Comparison of ENCODE assay signal across 7 cellular contexts in genomic region chr9:98264510-98264909, GRCh38. TPM values are rescaled to one million over a fixed set of nuclear protein-coding genes. Genes with fewer than 3 reads are reported as not detected.
DNase-seq lines count a peak whose midpoint lies in the region; ATAC-seq and TF ChIP-seq lines count a peak whose summit lies in the region.
"Had no signal": no experiment of that assay in that cellular context is flagged by ENCODE, and none has a peak within 500 bp of the region (broad histone marks: within the 10 kb centered on the region; RNA-seq: fewer than 3 reads in every experiment).

No MANE protein-coding gene starts in this region.

- WGBS in mesendoderm (ENCODE audit: extremely low coverage, insufficient coverage, low lambda C conversion rate): no CpG with 5 or more reads among the region's 2 CpGs

- H3K9ac ChIP-seq in mesendoderm (ENCODE audit: low read length): peak overlapping the region; percentile 51

- H3K27me3 ChIP-seq in mesendoderm (ENCODE audit: insufficient read depth, low read length, poor library complexity) (no peaks in the 10 kb centered on the region), H7 (ENCODE audit: control insufficient read depth, insufficient read depth, low read length) (no peaks in the 10 kb centered on the region)

- no peaks in the 10 kb centered on the region for H3K36me3 ChIP-seq in mesendoderm (ENCODE audit: control insufficient read depth, insufficient read depth, low read length)
- no peaks in the 10 kb centered on the region for H3K36me3 ChIP-seq in H7 (replicated peaks; ENCODE audit: control insufficient read depth, insufficient read depth, low read length)

- H3K56ac ChIP-seq in mesendoderm (ENCODE audit: low read length): peak overlapping the region; percentile 81

- H3K4ac ChIP-seq in mesendoderm (ENCODE audit: low read depth, low read length): peak overlapping the region; percentile 70

- TF ChIP-seq RAD21 in Ishikawa (IDR thresholded peaks at IDR 0.05; ENCODE audit: low read depth): no peak

- no peak overlapping the region for H4K8ac ChIP-seq in mesendoderm (ENCODE audit: low read depth, low read length)

- no peak overlapping the region for H3K23ac ChIP-seq in mesendoderm (ENCODE audit: low read length)

- H3K27ac ChIP-seq in mesendoderm (ENCODE audit: low read depth, low read length): peak overlapping the region; percentile 82

- no peaks in the 10 kb centered on the region for H3K79me1 ChIP-seq in mesendoderm (ENCODE audit: low read length)

- H3K4me2 ChIP-seq in mesendoderm (ENCODE audit: low read length): no peak overlapping the region

- peaks cover 4% of the 10 kb centered on the region for H3K4me1 ChIP-seq in mesendoderm (ENCODE audit: control insufficient read depth, low read depth, low read length)

- peak; percentile 8 for DNase-seq in kidney glomerular epithelial cell (lab: John Stamatoyannopoulos, UW)
- no peak for DNase-seq in mesendoderm
- no peak for DNase-seq in H7
- no peak for DNase-seq in SIG-M5 (lab: John Stamatoyannopoulos, UW)
- DNase-seq: GOT3 had no signal

- no peak overlapping the region for H4K5ac ChIP-seq in mesendoderm (ENCODE audit: low read length)

- ATAC-seq in HG03039 (IDR thresholded peaks at IDR 0.05; ENCODE audit: unreplicated experiment): no peak

- H2BK5ac ChIP-seq in mesendoderm (ENCODE audit: low read length): peak overlapping the region; percentile 74

- H2BK120ac ChIP-seq in mesendoderm (ENCODE audit: low read depth, low read length): peak overlapping the region; percentile 88

- no peaks in the 10 kb centered on the region for H3K79me2 ChIP-seq in mesendoderm (ENCODE audit: control insufficient read depth, insufficient read depth, low read length)

- TF ChIP-seq EP300 in Ishikawa (IDR thresholded peaks at IDR 0.05; ENCODE audit: borderline replicate concordance): peak; percentile 68; the same call in 1 of the 2 replicates

- peak overlapping the region; percentile 34 for H2AK5ac ChIP-seq in mesendoderm (ENCODE audit: low read length)

- H3K4me3 ChIP-seq in mesendoderm (ENCODE audit: low read length): no peak overlapping the region
- no peak overlapping the region for H3K4me3 ChIP-seq in H7 (ENCODE audit: insufficient read depth, low read depth, low read length)

- H3K18ac ChIP-seq in mesendoderm (ENCODE audit: low read length): peak overlapping the region; percentile 95

- peak overlapping the region; percentile 88 for H2BK15ac ChIP-seq in mesendoderm (replicated peaks; ENCODE audit: low read depth)

TF ChIP-seq in Ishikawa, 13 proteins besides CTCF, POLR2A, EP300 and RAD21:
- no peak for TF ChIP-seq ZBTB7A (IDR thresholded peaks at IDR 0.05; ENCODE audit: low read depth)
- no peak for TF ChIP-seq TAF1 (IDR thresholded peaks at IDR 0.05; ENCODE audit: low read depth)
- no peak for TF ChIP-seq EGR1 (IDR thresholded peaks at IDR 0.05)
- 0 out of 2 replicates have a peak, but pooled peaks have one; percentile 33 for TF ChIP-seq TCF12 (IDR thresholded peaks at IDR 0.05; ENCODE audit: low read depth)
- TF ChIP-seq TEAD4 (IDR thresholded peaks at IDR 0.05): peak; percentile 83
- TF ChIP-seq MAX (IDR thresholded peaks at IDR 0.05): peak; percentile 24; the same call in 1 of the 2 replicates
- TF ChIP-seq USF1 (IDR thresholded peaks at IDR 0.05): no peak
- TF ChIP-seq CREB1 (IDR thresholded peaks at IDR 0.05; ENCODE audit: low read depth): no peak
- TF ChIP-seq FOXM1 (IDR thresholded peaks at IDR 0.05; ENCODE audit: borderline replicate concordance, low read depth): 0 out of 2 replicates have a peak, but pooled peaks have one; percentile 46
- 0 out of 2 replicates have a peak, but pooled peaks have one; percentile 36 for TF ChIP-seq YY1 (IDR thresholded peaks at IDR 0.05; ENCODE audit: low read depth)
- TF ChIP-seq REST (IDR thresholded peaks at IDR 0.05; ENCODE audit: low read depth): no peak
- TF ChIP-seq CEBPB (IDR thresholded peaks at IDR 0.05): peak; percentile 22; the same call in 1 of the 2 replicates

RNA-seq across cellular contexts. Expression of gene TBC1D2, which starts 9.1 kb away (rescaled TPM):
- 16.0 TPM for polyA plus RNA-seq in mesendoderm (2013, experiment 1 of 2)
- polyA plus RNA-seq in mesendoderm (2013, experiment 2 of 2): 16.2 TPM
- 4.2 and 4.5 TPM in 2 replicates for total RNA-seq in H7 (2014; rRNA removed; shearing (Covaris generic))
